ENCODE assay signal across 11 cellular contexts in the genomic region with DNA sequence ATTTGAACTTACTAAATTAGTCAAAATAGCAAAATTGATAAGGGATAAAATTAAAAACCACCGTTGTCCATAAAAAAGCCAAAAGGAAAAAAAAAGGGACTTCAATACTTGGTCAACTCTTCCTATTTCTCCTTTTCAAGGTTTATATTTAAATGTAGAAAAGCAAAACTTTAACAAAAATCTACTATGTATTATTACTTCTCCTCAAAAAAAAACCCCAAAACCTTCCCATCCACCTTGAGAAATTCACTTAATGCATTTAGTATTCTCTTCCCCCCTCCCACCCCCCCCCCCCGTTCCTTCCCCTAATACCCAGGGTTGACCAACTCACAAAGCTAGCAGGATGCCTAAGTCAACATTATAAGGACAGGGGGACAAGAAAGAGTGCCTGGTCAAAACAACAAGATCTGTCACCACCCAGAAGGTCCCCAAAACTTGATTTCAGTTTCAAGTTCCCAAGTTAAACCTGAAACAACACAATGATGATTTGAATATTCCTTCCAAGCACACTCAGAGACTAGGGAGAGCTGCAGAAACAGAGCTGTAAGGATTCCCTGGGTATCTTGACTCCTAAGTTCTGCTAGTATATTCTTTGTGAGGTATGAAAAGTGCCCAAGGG. TPM values are rescaled to one million over a fixed set of nuclear protein-coding genes. Genes with fewer than 3 reads are reported as not detected.
A peak's percentile ranks its signal among the peaks of the same experiment; 100 is the strongest.
DNase-seq lines count a peak whose midpoint lies in the region; ATAC-seq, FAIRE-seq and TF ChIP-seq lines count a peak whose summit lies in the region.
"Had no signal": no experiment of that assay in that cellular context is flagged by ENCODE, and none has a peak within 500 bp of the region (broad histone marks: within the 10 kb centered on the region; RNA-seq: fewer than 3 reads in every experiment).

No MANE protein-coding gene starts in this region.

- intact Hi-C loops in kidney (cut with DNase I) = no loop called here

- WGBS in tibial nerve, 2 donors = 88 to 90% methylated on average over 2 of the region's 2 CpGs

- H3K9me3 ChIP-seq in kidney (ENCODE audit: control insufficient read depth in 1 of 2, low read length in 2 of 2) = no peaks in the 10 kb centered on the region
- no peaks in the 10 kb centered on the region for H3K9me3 ChIP-seq in CD8-positive, alpha-beta memory T cell (ENCODE audit: low read length)
- no peaks in the 10 kb centered on the region for H3K9me3 ChIP-seq in tibial nerve
- H3K9me3 ChIP-seq: prostate gland had no signal

- no peak for FAIRE-seq in kidney (lab: Jason Lieb, UNC)

- no peak for TF ChIP-seq POLR2A in tibial nerve (IDR thresholded peaks at IDR 0.05)

- POLR2A ChIA-PET in CD8-positive, alpha-beta memory T cell (lab: Charles Lee) = no interaction called here

- TF ChIP-seq EP300 in tibial nerve (IDR thresholded peaks at IDR 0.05) = no peak

- H3K27me3 ChIP-seq in CD8-positive, alpha-beta memory T cell (ENCODE audit: insufficient read depth, low read length, poor library complexity, severe bottlenecking) = no peaks in the 10 kb centered on the region
- no peaks in the 10 kb centered on the region for H3K27me3 ChIP-seq in tibial nerve

- no peaks in the 10 kb centered on the region for H3K4me1 ChIP-seq in kidney (ENCODE audit: control insufficient read depth in 1 of 2, insufficient read depth in 1 of 2, low read depth in 1 of 2, low read length in 2 of 2)
- H3K4me1 ChIP-seq in CD8-positive, alpha-beta memory T cell (ENCODE audit: insufficient read depth, low read length) = no peaks in the 10 kb centered on the region
- H3K4me1 ChIP-seq in tibial nerve = peaks cover 0 to 6% (median 2%) of the 10 kb centered on the region in 4 donors
- H3K4me1 ChIP-seq: prostate gland had no signal

- no peaks in the 10 kb centered on the region for H3K27me3 Mint-ChIP-seq in activated T-helper 17 cell treated with anti-CD3 and anti-CD28 coated beads, Interleukin-2, amount 50 U/mL, for 72 hours
- no peaks in the 10 kb centered on the region for H3K27me3 Mint-ChIP-seq in CD8-positive, alpha-beta memory T cell

- no peaks in the 10 kb centered on the region for H3K36me3 Mint-ChIP-seq in activated T-helper 17 cell treated with anti-CD3 and anti-CD28 coated beads, Interleukin-2, amount 50 U/mL, for 72 hours (ENCODE audit: low read depth)
- peaks cover 0 to 1% (median 0%) of the 10 kb centered on the region in 3 donors for H3K36me3 Mint-ChIP-seq in CD8-positive, alpha-beta memory T cell

- H3K9me3 Mint-ChIP-seq in activated T-helper 17 cell treated with anti-CD3 and anti-CD28 coated beads, Interleukin-2, amount 50 U/mL, for 72 hours = no peaks in the 10 kb centered on the region
- no peaks in the 10 kb centered on the region for H3K9me3 Mint-ChIP-seq in CD8-positive, alpha-beta memory T cell

- no peak overlapping the region for H3K9ac ChIP-seq in kidney (ENCODE audit: low read length in 2 of 2)

- H3K4me3 Mint-ChIP-seq in activated T-helper 17 cell treated with anti-CD3 and anti-CD28 coated beads, Interleukin-2, amount 50 U/mL, for 72 hours = no peak overlapping the region
- no peak overlapping the region for H3K4me3 Mint-ChIP-seq in CD8-positive, alpha-beta memory T cell

- DNase-seq in GM12864 (ENCODE audit: low read depth) (peak; percentile 40), kidney (no peak), OCI-M1 (lab: John Stamatoyannopoulos, UW) (no peak), tibial nerve (ENCODE audit: low spot score in 2 of 2) (no peak)
- no peak for DNase-seq in CD8-positive, alpha-beta memory T cell
- DNase-seq: cortex of kidney, DND-41 had no signal

- H3K27ac ChIP-seq in kidney (ENCODE audit: low read depth in 2 of 2, low read length in 2 of 2) = no peak overlapping the region
- no peak overlapping the region for H3K27ac ChIP-seq in CD8-positive, alpha-beta memory T cell (ENCODE audit: low read depth, low read length)
- H3K27ac ChIP-seq in tibial nerve = no peak overlapping the region
- H3K27ac ChIP-seq: prostate gland had no signal

- CTCF ChIA-PET in CD8-positive, alpha-beta memory T cell (lab: Charles Lee) = no interaction called here

- ATAC-seq in GM19395 (IDR thresholded peaks at IDR 0.05; ENCODE audit: unreplicated experiment) (peak; percentile 61), HG02885 (IDR thresholded peaks at IDR 0.05; ENCODE audit: poor library complexity, unreplicated experiment) (peak; percentile 46)
- ATAC-seq in activated T-helper 17 cell treated with anti-CD3 and anti-CD28 coated beads, Interleukin-2, amount 50 U/mL, for 72 hours (replicated peaks) = peak; percentile 44

- no peak overlapping the region for H3K27ac Mint-ChIP-seq in activated T-helper 17 cell treated with anti-CD3 and anti-CD28 coated beads, Interleukin-2, amount 50 U/mL, for 72 hours
- peak overlapping the region in 1 of 8 donors; percentile 70 for H3K27ac Mint-ChIP-seq in CD8-positive, alpha-beta memory T cell

- H3K36me3 ChIP-seq in kidney (ENCODE audit: control insufficient read depth in 1 of 2, insufficient read depth in 2 of 2, low read length in 2 of 2) = no peaks in the 10 kb centered on the region
- no peaks in the 10 kb centered on the region for H3K36me3 ChIP-seq in CD8-positive, alpha-beta memory T cell (ENCODE audit: insufficient read depth, low read length)
- no peaks in the 10 kb centered on the region for H3K36me3 ChIP-seq in tibial nerve
- H3K36me3 ChIP-seq: prostate gland had no signal

- no peak for TF ChIP-seq CTCF in GM12864 (IDR thresholded peaks at IDR 0.05; ENCODE audit: low read depth, low read length, missing control alignments)
- TF ChIP-seq CTCF in kidney (IDR thresholded peaks at IDR 0.05; ENCODE audit: borderline replicate concordance, extremely low read depth, insufficient read depth) = no peak
- TF ChIP-seq CTCF in tibial nerve (IDR thresholded peaks at IDR 0.05) = no peak

- H3K4me1 Mint-ChIP-seq in activated T-helper 17 cell treated with anti-CD3 and anti-CD28 coated beads, Interleukin-2, amount 50 U/mL, for 72 hours = peaks cover 6% of the 10 kb centered on the region
- peaks cover 11 to 32% (median 15%) of the 10 kb centered on the region in 3 donors for H3K4me1 Mint-ChIP-seq in CD8-positive, alpha-beta memory T cell

- no peak overlapping the region; the same call in 1 of the 2 replicates for H3K4me3 ChIP-seq in GM12864 (ENCODE audit: low read depth, low read length)
- H3K4me3 ChIP-seq in kidney (ENCODE audit: low read length in 2 of 2) = no peak overlapping the region
- no peak overlapping the region for H3K4me3 ChIP-seq in CD8-positive, alpha-beta memory T cell (ENCODE audit: low read length)
- H3K4me3 ChIP-seq in tibial nerve = no peak overlapping the region
- H3K4me3 ChIP-seq: prostate gland had no signal

RNA-seq across cellular contexts. Expression of a gene that starts 14.6 kb away (rescaled TPM):
- total RNA-seq in activated T-helper 17 cell treated with anti-CD3 and anti-CD28 coated beads, Interleukin-2, amount 50 U/mL, for 72 hours = 10 to 100 TPM; 19.6 to 36.3 TPM
- total RNA-seq in kidney = 63.7 TPM
- 49.6 TPM for polyA plus RNA-seq in kidney (ENCODE audit: insufficient read depth, low read depth, low replicate concordance)
- total RNA-seq in CD8-positive, alpha-beta memory T cell = 10 to 100 TPM; 28.6 to 33.4 TPM
- 16.4 TPM for polyA plus RNA-seq in CD8-positive, alpha-beta memory T cell
- total RNA-seq in tibial nerve = 10 to 100 TPM; 14.9 to 46.5 (median 32.8) TPM
